ENCODE assay signal across 8 cellular contexts in the genomic region with DNA sequence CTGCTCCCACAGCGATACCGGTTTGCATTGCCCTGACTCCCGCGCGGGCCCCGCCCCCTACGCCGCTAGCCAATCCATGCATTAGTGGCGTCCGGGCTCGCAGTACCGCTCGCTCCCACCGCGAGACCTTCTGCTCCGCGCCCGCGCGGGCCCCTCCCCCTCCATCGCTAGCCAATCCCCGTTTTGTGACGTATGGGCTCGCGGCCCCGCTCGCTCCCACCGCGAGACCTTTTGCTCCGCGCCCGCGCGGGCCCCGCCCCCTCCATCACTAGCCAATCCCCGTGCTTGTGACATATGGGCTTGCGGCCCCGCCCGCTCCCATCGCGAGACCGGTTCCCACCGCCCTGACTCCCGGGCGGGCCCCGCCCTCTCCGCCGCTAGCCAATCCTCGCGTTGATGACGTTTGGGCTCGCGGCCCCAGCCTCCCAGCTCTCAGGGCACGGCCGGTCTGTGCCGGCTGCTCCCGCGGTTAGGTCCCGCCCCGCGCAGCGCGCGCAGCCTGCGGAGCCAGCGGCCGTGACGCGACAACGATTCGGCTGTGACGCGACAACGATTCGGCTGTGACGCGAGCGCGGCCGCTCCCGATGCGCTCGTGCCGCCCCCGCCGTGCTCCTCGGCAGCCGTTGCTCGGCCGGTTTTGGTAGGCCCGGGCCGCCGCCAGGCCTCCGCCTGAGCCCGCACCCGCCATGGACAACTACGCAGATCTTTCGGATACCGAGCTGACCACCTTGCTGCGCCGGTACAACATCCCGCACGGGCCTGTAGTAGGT. TPM values are rescaled to one million over a fixed set of nuclear protein-coding genes. Genes with fewer than 3 reads are reported as not detected.
DNase-seq lines count a peak whose midpoint lies in the region; ATAC-seq, FAIRE-seq and TF ChIP-seq lines count a peak whose summit lies in the region.

A gene (plus strand): TSS at position 497 of the 770 bp plus-strand sequence. CDS start 190 bp downstream, at position 687.

- in situ Hi-C loops in mammary epithelial cell (cut with MboI; ENCODE audit: low sequenced_read_pairs in 2 of 2) = loop anchor here in 1 of 2 donors (10.0 kb wide), 1 partner anchor 146 kb away; no protein-coding TSS in a partner anchor

- peak; percentile 66 to 99 for DNase-seq in A549 (ENCODE audit: low read depth in 1 of 2, low spot score in 1 of 2)
- peak; percentile 96 for DNase-seq in NCI-H2196 treated with DMSO at 0.1 percent for 48 hours (lab: John Stamatoyannopoulos, UW; ENCODE audit: unreplicated experiment)
- DNase-seq in WERI-Rb-1 = peak; percentile 99
- peak; percentile 97 for DNase-seq in mammary epithelial cell
- DNase-seq in iPS-NIHi11 (ENCODE audit: low spot score) = peak; percentile 59
- DNase-seq in small intestine = peak; percentile 94

- CTCF ChIA-PET in A549 (lab: Yijun Ruan, JAX) (interaction anchor here (1.7 kb wide), 1 partner anchor 16 kb away, joined by 8 read pairs; no protein-coding TSS in a partner anchor), mammary epithelial cell (lab: Charles Lee; ENCODE audit: low non-redundant PET) (no interaction called here)

- no TSS peak for BruUV-seq in mammary epithelial cell (replicated peaks; lab: Mats Ljungman, UMichigan)

- H3K9me3 ChIP-seq in A549 (no peaks in the 10 kb centered on the region), WERI-Rb-1 (ENCODE audit: severe bottlenecking) (no peaks in the 10 kb centered on the region), mammary epithelial cell (replicated peaks; ENCODE audit: insufficient read depth, low read length) (no peaks in the 10 kb centered on the region), small intestine (ENCODE audit: control insufficient read depth, low read depth) (no peaks in the 10 kb centered on the region)

- POLR2A ChIA-PET in A549 (lab: Yijun Ruan, JAX) = interaction anchor here (1.3 to 1.6 kb wide), 2 partner anchors 8 to 19 kb away, joined by 9 to 11 read pairs; a partner anchor contains a TSS

- H3K36me3 ChIP-seq in WERI-Rb-1 (peaks cover 24% of the 10 kb centered on the region), mammary epithelial cell (ENCODE audit: insufficient read depth, low read length) (no peaks in the 10 kb centered on the region), small intestine (ENCODE audit: control insufficient read depth in 2 of 2, insufficient read depth in 2 of 2, low read length in 2 of 2) (no peaks in the 10 kb centered on the region)

- dilution Hi-C loops in mammary epithelial cell (cut with HindIII; ENCODE audit: low sequenced_read_pairs) = no loop called here

- peak within 1 kb of the TSS; percentile 89 to 99 for H3K27ac ChIP-seq in A549
- peak within 1 kb of the TSS; percentile 96 for H3K27ac ChIP-seq in WERI-Rb-1
- H3K27ac ChIP-seq in mammary epithelial cell (ENCODE audit: insufficient read depth, low read depth, low read length) = peak within 1 kb of the TSS; percentile 95
- H3K27ac ChIP-seq in small intestine (ENCODE audit: low read depth in 1 of 2, low read length in 1 of 2) = peak within 1 kb of the TSS; percentile 91 to 98

- H2AFZ ChIP-seq in mammary epithelial cell (ENCODE audit: low read depth, low read length) = peak within 1 kb of the TSS; percentile 43

- FAIRE-seq in A549 (lab: Jason Lieb, UNC) = peak; percentile 99
- FAIRE-seq in small intestine (lab: Jason Lieb, UNC) = peak; percentile 94

- TF ChIP-seq CTCF in A549 (IDR thresholded peaks at IDR 0.05) (no peak), WERI-Rb-1 (IDR thresholded peaks at IDR 0.05; ENCODE audit: low read depth, low read length) (no peak), mammary epithelial cell (conservative IDR thresholded peaks at IDR 0.05 in 1 of 2, IDR thresholded peaks at IDR 0.05 in 1 of 2; ENCODE audit: extremely low read depth in 1 of 2, insufficient read depth in 1 of 2, low read depth in 1 of 2, low read length in 2 of 2) (no peak)

- peaks cover 28% of the 10 kb centered on the region for H3K4me1 ChIP-seq in A549
- H3K4me1 ChIP-seq in mammary epithelial cell (ENCODE audit: insufficient read depth, low read length) = peaks cover 25% of the 10 kb centered on the region
- no peaks in the 10 kb centered on the region for H3K4me1 ChIP-seq in small intestine (ENCODE audit: control insufficient read depth in 2 of 2, insufficient read depth in 1 of 2, low read depth in 1 of 2, low read length in 1 of 2)

- no peaks in the 10 kb centered on the region for H4K20me1 ChIP-seq in mammary epithelial cell (ENCODE audit: insufficient read depth, low read length)

- no peak for TF ChIP-seq EP300 in A549 (IDR thresholded peaks at IDR 0.05)

- H3K4me2 ChIP-seq in A549 (peak within 1 kb of the TSS; percentile 98), mammary epithelial cell (ENCODE audit: insufficient read depth, low read depth, low read length) (peak within 1 kb of the TSS; percentile 84)

- no peaks in the 10 kb centered on the region for H3K27me3 ChIP-seq in WERI-Rb-1 (ENCODE audit: insufficient read depth, low read depth, severe bottlenecking)
- no peaks in the 10 kb centered on the region for H3K27me3 ChIP-seq in mammary epithelial cell (ENCODE audit: insufficient read depth, low read length)
- no peaks in the 10 kb centered on the region for H3K27me3 ChIP-seq in small intestine (ENCODE audit: control insufficient read depth in 2 of 2, insufficient read depth in 2 of 2, low read length in 2 of 2)

- TF ChIP-seq RAD21 in A549 (conservative IDR thresholded peaks at IDR 0.05 in 1 of 2, IDR thresholded peaks at IDR 0.05 in 1 of 2) = no peak

- intact Hi-C loops in mammary epithelial cell (cut with micrococcal nuclease) = loop anchor here (1.0 to 10.0 kb wide), 2 partner anchors 10 to 66 kb away; a partner anchor contains a TSS

- WGBS in A549 (ENCODE audit: missing lambda C conversion rate) = no CpG with 5 or more reads among the region's 103 CpGs
- 72% methylated on average over 15 of the region's 103 CpGs for WGBS in mammary epithelial cell (ENCODE audit: low coverage, missing lambda C conversion rate)
- WGBS in small intestine, 3 donors = 0 to 37% (median 15%) methylated on average over 42 to 103 of the region's 103 CpGs

- H3K79me2 ChIP-seq in mammary epithelial cell (ENCODE audit: insufficient read depth, low read length) = peaks cover 22% of the 10 kb centered on the region

- H3K4me3 ChIP-seq in A549 (peak within 1 kb of the TSS; percentile 91), WERI-Rb-1 (ENCODE audit: low read depth, low read length) (peak within 1 kb of the TSS; percentile 90), mammary epithelial cell (replicated peaks in 1 of 3; ENCODE audit: insufficient read depth in 1 of 3, low read depth in 2 of 3, low read length in 3 of 3) (peak within 1 kb of the TSS; percentile 72 to 81 (median 76)), small intestine (ENCODE audit: low read depth in 1 of 2, low read length in 2 of 2) (peak within 1 kb of the TSS; percentile 65 to 80)

- ATAC-seq in A549 = peak; percentile 74 to 90
- peak; percentile 81 for ATAC-seq in GM18868 (IDR thresholded peaks at IDR 0.05; ENCODE audit: unreplicated experiment)
- peak; percentile 76 for ATAC-seq in HG03108 (IDR thresholded peaks at IDR 0.05; ENCODE audit: unreplicated experiment)

- peak; percentile 67 for TF ChIP-seq POLR2A in A549 (IDR thresholded peaks at IDR 0.05; ENCODE audit: low read length)

- H3K9ac ChIP-seq in mammary epithelial cell (ENCODE audit: insufficient read depth, low read length) = peak within 1 kb of the TSS; percentile 97

TF ChIP-seq in A549, 52 proteins besides CTCF, POLR2A, EP300 and RAD21 (continues in another document):
- TF ChIP-seq RFX5 (IDR thresholded peaks at IDR 0.05) (peak; percentile 79), JUNB (IDR thresholded peaks at IDR 0.05) (no peak)
- TF ChIP-seq, protein P1, sequence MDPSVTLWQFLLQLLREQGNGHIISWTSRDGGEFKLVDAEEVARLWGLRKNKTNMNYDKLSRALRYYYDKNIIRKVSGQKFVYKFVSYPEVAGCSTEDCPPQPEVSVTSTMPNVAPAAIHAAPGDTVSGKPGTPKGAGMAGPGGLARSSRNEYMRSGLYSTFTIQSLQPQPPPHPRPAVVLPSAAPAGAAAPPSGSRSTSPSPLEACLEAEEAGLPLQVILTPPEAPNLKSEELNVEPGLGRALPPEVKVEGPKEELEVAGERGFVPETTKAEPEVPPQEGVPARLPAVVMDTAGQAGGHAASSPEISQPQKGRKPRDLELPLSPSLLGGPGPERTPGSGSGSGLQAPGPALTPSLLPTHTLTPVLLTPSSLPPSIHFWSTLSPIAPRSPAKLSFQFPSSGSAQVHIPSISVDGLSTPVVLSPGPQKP (IDR thresholded peaks at IDR 0.05; ENCODE audit: low read depth, low read length) = no peak
- TF ChIP-seq, protein P2, sequence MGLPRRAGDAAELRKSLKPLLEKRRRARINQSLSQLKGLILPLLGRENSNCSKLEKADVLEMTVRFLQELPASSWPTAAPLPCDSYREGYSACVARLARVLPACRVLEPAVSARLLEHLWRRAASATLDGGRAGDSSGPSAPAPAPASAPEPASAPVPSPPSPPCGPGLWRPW (IDR thresholded peaks at IDR 0.05) = no peak
- TF ChIP-seq, protein P3, sequence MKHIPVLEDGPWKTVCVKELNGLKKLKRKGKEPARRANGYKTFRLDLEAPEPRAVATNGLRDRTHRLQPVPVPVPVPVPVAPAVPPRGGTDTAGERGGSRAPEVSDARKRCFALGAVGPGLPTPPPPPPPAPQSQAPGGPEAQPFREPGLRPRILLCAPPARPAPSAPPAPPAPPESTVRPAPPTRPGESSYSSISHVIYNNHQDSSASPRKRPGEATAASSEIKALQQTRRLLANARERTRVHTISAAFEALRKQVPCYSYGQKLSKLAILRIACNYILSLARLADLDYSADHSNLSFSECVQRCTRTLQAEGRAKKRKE (CRISPR knock-in tag; IDR thresholded peaks at IDR 0.05; ENCODE audit: low read depth) = no peak

RNA-seq across cellular contexts. Expression of the gene that starts here (rescaled TPM):
- polyA plus RNA-seq in A549 (2011; rRNA removed) = 34.6 and 40.7 TPM in 2 replicates
- 69.1 and 94.4 TPM in 2 replicates for polyA plus RNA-seq in A549 (2012; cell fraction: cytosol; rRNA removed)
- polyA plus RNA-seq in A549 (2012; cell fraction: nucleus; rRNA removed) = 86.5 and 123 TPM in 2 replicates
- polyA plus RNA-seq in A549 (2017; fragmentation: RNase III; extraction: RNeasy Plus Mini Kit Qiagen cat#74134 plus additional on column Dnase treatment) = 126 to 131 TPM (median 130 TPM) in 3 replicates
- polyA minus RNA-seq in A549 (2011; rRNA and poly(A)+ RNA removed) = 44.1 and 55.6 TPM in 2 replicates
- 10 to 100 TPM; 22.7 to 71.9 TPM for total RNA-seq in mammary epithelial cell
- polyA plus RNA-seq in mammary epithelial cell = 51.6 TPM
- polyA minus RNA-seq in mammary epithelial cell = 55.3 TPM
- polyA plus RNA-seq in small intestine = 10 to 100 TPM; 37.6 to 82.3 (median 63.8) TPM

Comparison
In these comparisons a context has a peak if more than half of its experiments do, and no peak if none do; other contexts are left out.
1. Peak in every context shown above with its lines: DNase-seq, ATAC-seq, H3K4me3 ChIP-seq and H3K27ac ChIP-seq.